Comparison of ENCODE assay signal across 1 cellular context in the genomic region with DNA sequence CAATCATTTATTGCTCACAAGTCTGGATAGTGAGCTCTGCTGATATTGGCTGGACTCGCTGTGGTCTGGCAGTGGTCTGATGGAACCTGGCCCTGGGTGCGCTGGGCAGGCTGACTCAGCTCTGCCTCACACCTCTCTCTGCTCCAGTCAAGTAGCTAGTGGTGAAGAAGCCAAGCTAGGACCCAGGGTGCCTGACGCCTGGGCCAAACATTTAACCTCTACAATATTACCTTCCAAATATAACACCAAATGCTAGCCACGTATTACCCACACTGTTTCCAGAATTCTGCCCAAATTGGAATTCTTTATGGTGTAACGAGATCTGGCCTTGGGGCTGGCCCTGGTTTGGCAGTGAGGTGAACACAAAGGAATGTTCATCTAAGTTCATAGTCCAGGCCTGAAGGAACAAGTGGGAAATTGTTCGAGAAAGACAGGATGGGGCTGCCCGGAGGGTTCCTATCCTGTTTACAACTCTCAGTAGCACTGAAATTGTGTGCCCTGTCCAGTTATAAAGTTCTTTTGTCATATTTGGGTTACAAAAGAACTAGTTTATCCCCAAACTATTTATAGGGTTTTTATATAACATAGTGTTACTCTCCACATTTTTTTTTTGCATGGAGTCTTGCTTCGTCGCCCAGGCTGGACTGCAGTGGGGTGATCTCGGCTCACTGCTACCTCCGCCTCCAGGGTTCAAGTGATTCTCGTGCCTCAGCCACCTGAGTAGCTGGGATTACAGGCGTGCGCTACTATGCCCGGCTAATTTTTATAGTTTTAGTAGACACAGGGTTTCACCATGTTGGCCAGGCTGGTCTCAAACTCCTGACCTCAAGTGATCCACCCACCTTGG.
TF ChIP-seq lines count a peak whose summit lies in the region.

No MANE protein-coding gene starts in this region.

TF ChIP-seq in HepG2, 621 proteins besides CTCF, POLR2A, EP300 and RAD21 (continued from another document and continues in another):
- TF ChIP-seq, protein P1, sequence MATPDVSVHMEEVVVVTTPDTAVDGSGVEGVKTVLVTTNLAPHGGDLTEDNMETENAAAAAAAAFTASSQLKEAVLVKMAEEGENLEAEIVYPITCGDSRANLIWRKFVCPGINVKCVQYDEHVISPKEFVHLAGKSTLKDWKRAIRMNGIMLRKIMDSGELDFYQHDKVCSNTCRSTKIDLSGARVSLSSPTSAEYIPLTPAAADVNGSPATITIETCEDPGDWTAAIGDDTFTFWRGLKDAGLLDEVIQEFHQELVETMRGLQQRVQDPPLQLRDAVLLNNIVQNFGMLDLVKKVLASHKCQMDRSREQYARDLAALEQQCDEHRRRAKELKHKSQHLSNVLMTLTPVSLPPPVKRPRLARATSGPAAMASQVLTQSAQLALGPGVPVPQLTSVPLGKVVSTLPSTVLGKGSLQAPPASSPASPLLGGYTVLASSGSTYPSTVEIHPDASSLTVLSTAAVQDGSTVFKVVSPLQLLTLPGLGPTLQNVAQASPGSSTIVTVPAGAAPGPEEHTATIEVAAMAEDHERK (CRISPR knock-in tag; IDR thresholded peaks at IDR 0.05; ENCODE audit: low read depth): no peak
- no peak for TF ChIP-seq ZSCAN21 (CRISPR knock-in tag; IDR thresholded peaks at IDR 0.05; ENCODE audit: borderline replicate concordance)
- no peak for TF ChIP-seq KLF13 (CRISPR knock-in tag; IDR thresholded peaks at IDR 0.05)
- no peak for TF ChIP-seq ZNF260 (CRISPR knock-in tag; IDR thresholded peaks at IDR 0.05; ENCODE audit: borderline replicate concordance, low read depth)
- TF ChIP-seq, protein P2, sequence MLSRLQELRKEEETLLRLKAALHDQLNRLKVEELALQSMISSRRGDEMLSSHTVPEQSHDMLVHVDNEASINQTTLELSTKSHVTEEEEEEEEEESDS (CRISPR knock-in tag; IDR thresholded peaks at IDR 0.05; ENCODE audit: borderline replicate concordance): no peak
- no peak for TF ChIP-seq RFX3 (CRISPR knock-in tag; IDR thresholded peaks at IDR 0.05)
- no peak for TF ChIP-seq ARID2 (CRISPR knock-in tag; IDR thresholded peaks at IDR 0.05; ENCODE audit: borderline replicate concordance)
- TF ChIP-seq ATF1 (CRISPR knock-in tag; IDR thresholded peaks at IDR 0.05): no peak
- no peak for TF ChIP-seq RFXAP (CRISPR knock-in tag; IDR thresholded peaks at IDR 0.05; ENCODE audit: borderline replicate concordance)
- TF ChIP-seq ZNF558 (CRISPR knock-in tag; IDR thresholded peaks at IDR 0.05; ENCODE audit: borderline replicate concordance): no peak
- TF ChIP-seq CENPX (CRISPR knock-in tag; IDR thresholded peaks at IDR 0.05): no peak
- TF ChIP-seq KDM6A (CRISPR knock-in tag; IDR thresholded peaks at IDR 0.05; ENCODE audit: low read depth): peak; percentile 91
- TF ChIP-seq ZNF251 (CRISPR knock-in tag; IDR thresholded peaks at IDR 0.05): no peak
- TF ChIP-seq, protein P3, sequence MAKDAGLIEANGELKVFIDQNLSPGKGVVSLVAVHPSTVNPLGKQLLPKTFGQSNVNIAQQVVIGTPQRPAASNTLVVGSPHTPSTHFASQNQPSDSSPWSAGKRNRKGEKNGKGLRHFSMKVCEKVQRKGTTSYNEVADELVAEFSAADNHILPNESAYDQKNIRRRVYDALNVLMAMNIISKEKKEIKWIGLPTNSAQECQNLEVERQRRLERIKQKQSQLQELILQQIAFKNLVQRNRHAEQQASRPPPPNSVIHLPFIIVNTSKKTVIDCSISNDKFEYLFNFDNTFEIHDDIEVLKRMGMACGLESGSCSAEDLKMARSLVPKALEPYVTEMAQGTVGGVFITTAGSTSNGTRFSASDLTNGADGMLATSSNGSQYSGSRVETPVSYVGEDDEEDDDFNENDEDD (CRISPR knock-in tag; IDR thresholded peaks at IDR 0.05; ENCODE audit: borderline replicate concordance): peak; percentile 44; the same call in 1 of the 2 replicates
- TF ChIP-seq NFIB (CRISPR knock-in tag; IDR thresholded peaks at IDR 0.05; ENCODE audit: borderline replicate concordance): no peak
- TF ChIP-seq ZBTB38 (CRISPR knock-in tag; IDR thresholded peaks at IDR 0.05): peak; percentile 62
- peak; percentile 58 for TF ChIP-seq KAT8 (CRISPR knock-in tag; IDR thresholded peaks at IDR 0.05)
- TF ChIP-seq YEATS4 (CRISPR knock-in tag; IDR thresholded peaks at IDR 0.05; ENCODE audit: borderline replicate concordance): 0 out of 2 replicates have a peak, but pooled peaks have one; percentile 32
- TF ChIP-seq, protein P4, sequence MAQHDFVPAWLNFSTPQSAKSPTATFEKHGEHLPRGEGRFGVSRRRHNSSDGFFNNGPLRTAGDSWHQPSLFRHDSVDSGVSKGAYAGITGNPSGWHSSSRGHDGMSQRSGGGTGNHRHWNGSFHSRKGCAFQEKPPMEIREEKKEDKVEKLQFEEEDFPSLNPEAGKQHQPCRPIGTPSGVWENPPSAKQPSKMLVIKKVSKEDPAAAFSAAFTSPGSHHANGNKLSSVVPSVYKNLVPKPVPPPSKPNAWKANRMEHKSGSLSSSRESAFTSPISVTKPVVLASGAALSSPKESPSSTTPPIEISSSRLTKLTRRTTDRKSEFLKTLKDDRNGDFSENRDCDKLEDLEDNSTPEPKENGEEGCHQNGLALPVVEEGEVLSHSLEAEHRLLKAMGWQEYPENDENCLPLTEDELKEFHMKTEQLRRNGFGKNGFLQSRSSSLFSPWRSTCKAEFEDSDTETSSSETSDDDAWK (CRISPR knock-in tag; IDR thresholded peaks at IDR 0.05): no peak
- TF ChIP-seq, protein P5, sequence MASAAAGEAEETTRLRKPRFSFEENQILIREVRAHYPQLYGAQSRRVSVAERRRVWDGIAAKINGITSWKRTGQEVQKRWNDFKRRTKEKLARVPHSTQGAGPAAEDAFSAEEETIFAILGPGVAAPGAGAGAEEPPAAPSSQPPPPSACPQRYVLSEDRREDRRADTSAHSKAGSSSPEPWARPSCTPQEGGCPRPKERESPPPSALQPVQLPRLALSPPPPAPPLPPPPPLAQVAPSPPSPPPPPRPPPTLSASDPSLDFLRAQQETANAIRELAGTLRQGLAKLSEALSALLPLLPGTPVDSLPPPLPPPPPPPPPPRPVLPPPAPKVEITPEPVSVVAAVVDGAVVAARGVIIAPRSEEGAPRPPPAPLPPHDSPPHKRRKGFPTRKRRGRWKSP (CRISPR knock-in tag; IDR thresholded peaks at IDR 0.05): peak; percentile 57; the same call in 1 of the 2 replicates
- TF ChIP-seq, protein P6, sequence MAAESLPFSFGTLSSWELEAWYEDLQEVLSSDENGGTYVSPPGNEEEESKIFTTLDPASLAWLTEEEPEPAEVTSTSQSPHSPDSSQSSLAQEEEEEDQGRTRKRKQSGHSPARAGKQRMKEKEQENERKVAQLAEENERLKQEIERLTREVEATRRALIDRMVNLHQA (CRISPR knock-in tag; IDR thresholded peaks at IDR 0.05): no peak
- TF ChIP-seq JUND (CRISPR knock-in tag; IDR thresholded peaks at IDR 0.05): peak; percentile 76; the same call in 1 of the 2 replicates
- TF ChIP-seq ZNF781 (CRISPR knock-in tag; IDR thresholded peaks at IDR 0.05; ENCODE audit: borderline replicate concordance, not compliant biosample characterization): no peak
- TF ChIP-seq SMYD3 (CRISPR knock-in tag; IDR thresholded peaks at IDR 0.05): 0 out of 2 replicates have a peak, but pooled peaks have one; percentile 47
- no peak for TF ChIP-seq REL (CRISPR knock-in tag; conservative IDR thresholded peaks at IDR 0.05)
- no peak for TF ChIP-seq ZNF343 (CRISPR knock-in tag; IDR thresholded peaks at IDR 0.05)
- 0 out of 2 replicates have a peak, but pooled peaks have one; percentile 38 for TF ChIP-seq ATF7 (IDR thresholded peaks at IDR 0.05)
- peak; percentile 94 for TF ChIP-seq ATF7 (CRISPR knock-in tag; IDR thresholded peaks at IDR 0.05)
- TF ChIP-seq, protein P7, sequence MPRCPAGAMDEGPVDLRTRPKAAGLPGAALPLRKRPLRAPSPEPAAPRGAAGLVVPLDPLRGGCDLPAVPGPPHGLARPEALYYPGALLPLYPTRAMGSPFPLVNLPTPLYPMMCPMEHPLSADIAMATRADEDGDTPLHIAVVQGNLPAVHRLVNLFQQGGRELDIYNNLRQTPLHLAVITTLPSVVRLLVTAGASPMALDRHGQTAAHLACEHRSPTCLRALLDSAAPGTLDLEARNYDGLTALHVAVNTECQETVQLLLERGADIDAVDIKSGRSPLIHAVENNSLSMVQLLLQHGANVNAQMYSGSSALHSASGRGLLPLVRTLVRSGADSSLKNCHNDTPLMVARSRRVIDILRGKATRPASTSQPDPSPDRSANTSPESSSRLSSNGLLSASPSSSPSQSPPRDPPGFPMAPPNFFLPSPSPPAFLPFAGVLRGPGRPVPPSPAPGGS (CRISPR knock-in tag; IDR thresholded peaks at IDR 0.05): peak; percentile 48; the same call in 1 of the 2 replicates
- no peak for TF ChIP-seq MXD4 (CRISPR knock-in tag; IDR thresholded peaks at IDR 0.05)
- TF ChIP-seq, protein P8, sequence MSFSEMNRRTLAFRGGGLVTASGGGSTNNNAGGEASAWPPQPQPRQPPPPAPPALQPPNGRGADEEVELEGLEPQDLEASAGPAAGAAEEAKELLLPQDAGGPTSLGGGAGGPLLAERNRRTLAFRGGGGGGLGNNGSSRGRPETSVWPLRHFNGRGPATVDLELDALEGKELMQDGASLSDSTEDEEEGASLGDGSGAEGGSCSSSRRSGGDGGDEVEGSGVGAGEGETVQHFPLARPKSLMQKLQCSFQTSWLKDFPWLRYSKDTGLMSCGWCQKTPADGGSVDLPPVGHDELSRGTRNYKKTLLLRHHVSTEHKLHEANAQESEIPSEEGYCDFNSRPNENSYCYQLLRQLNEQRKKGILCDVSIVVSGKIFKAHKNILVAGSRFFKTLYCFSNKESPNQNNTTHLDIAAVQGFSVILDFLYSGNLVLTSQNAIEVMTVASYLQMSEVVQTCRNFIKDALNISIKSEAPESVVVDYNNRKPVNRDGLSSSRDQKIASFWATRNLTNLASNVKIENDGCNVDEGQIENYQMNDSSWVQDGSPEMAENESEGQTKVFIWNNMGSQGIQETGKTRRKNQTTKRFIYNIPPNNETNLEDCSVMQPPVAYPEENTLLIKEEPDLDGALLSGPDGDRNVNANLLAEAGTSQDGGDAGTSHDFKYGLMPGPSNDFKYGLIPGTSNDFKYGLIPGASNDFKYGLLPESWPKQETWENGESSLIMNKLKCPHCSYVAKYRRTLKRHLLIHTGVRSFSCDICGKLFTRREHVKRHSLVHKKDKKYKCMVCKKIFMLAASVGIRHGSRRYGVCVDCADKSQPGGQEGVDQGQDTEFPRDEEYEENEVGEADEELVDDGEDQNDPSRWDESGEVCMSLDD (CRISPR knock-in tag; IDR thresholded peaks at IDR 0.05; ENCODE audit: borderline replicate concordance): no peak; the same call in 1 of the 2 replicates
- no peak for TF ChIP-seq HOXA7 (CRISPR knock-in tag; IDR thresholded peaks at IDR 0.05)
- TF ChIP-seq SPEN (CRISPR knock-in tag; IDR thresholded peaks at IDR 0.05; ENCODE audit: low read depth): no peak
- TF ChIP-seq, protein P9, sequence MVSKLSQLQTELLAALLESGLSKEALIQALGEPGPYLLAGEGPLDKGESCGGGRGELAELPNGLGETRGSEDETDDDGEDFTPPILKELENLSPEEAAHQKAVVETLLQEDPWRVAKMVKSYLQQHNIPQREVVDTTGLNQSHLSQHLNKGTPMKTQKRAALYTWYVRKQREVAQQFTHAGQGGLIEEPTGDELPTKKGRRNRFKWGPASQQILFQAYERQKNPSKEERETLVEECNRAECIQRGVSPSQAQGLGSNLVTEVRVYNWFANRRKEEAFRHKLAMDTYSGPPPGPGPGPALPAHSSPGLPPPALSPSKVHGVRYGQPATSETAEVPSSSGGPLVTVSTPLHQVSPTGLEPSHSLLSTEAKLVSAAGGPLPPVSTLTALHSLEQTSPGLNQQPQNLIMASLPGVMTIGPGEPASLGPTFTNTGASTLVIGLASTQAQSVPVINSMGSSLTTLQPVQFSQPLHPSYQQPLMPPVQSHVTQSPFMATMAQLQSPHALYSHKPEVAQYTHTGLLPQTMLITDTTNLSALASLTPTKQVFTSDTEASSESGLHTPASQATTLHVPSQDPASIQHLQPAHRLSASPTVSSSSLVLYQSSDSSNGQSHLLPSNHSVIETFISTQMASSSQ (IDR thresholded peaks at IDR 0.05; ENCODE audit: low read depth): peak; percentile 51; the same call in 1 of the 2 replicates
- TF ChIP-seq, protein P9 (CRISPR knock-in tag; IDR thresholded peaks at IDR 0.05; ENCODE audit: borderline replicate concordance): peak; percentile 73; the same call in 1 of the 2 replicates
- TF ChIP-seq DMAP1 (CRISPR knock-in tag; IDR thresholded peaks at IDR 0.05): peak; percentile 72
- TF ChIP-seq ZNF670 (CRISPR knock-in tag; IDR thresholded peaks at IDR 0.05; ENCODE audit: borderline replicate concordance): 0 out of 2 replicates have a peak, but pooled peaks have one; percentile 74
- TF ChIP-seq ZFP36 (IDR thresholded peaks at IDR 0.05; ENCODE audit: borderline replicate concordance, low read depth, low read length, partially characterized antibody): no peak
- TF ChIP-seq, protein P10, sequence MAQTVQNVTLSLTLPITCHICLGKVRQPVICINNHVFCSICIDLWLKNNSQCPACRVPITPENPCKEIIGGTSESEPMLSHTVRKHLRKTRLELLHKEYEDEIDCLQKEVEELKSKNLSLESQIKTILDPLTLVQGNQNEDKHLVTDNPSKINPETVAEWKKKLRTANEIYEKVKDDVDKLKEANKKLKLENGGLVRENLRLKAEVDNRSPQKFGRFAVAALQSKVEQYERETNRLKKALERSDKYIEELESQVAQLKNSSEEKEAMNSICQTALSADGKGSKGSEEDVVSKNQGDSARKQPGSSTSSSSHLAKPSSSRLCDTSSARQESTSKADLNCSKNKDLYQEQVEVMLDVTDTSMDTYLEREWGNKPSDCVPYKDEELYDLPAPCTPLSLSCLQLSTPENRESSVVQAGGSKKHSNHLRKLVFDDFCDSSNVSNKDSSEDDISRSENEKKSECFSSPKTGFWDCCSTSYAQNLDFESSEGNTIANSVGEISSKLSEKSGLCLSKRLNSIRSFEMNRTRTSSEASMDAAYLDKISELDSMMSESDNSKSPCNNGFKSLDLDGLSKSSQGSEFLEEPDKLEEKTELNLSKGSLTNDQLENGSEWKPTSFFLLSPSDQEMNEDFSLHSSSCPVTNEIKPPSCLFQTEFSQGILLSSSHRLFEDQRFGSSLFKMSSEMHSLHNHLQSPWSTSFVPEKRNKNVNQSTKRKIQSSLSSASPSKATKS (CRISPR knock-in tag; IDR thresholded peaks at IDR 0.05): no peak
- no peak for TF ChIP-seq NKX3-1 (CRISPR knock-in tag; IDR thresholded peaks at IDR 0.05)
- TF ChIP-seq THAP11 (CRISPR knock-in tag; IDR thresholded peaks at IDR 0.05): no peak
- TF ChIP-seq STAG1 (CRISPR knock-in tag; IDR thresholded peaks at IDR 0.05): peak; percentile 16; the same call in 1 of the 2 replicates
- TF ChIP-seq ZNF563 (CRISPR knock-in tag; IDR thresholded peaks at IDR 0.05): no peak
- TF ChIP-seq ZNF724P (CRISPR knock-in tag; IDR thresholded peaks at IDR 0.05; ENCODE audit: borderline replicate concordance): no peak
- no peak for TF ChIP-seq MTA1 (CRISPR knock-in tag; IDR thresholded peaks at IDR 0.05; ENCODE audit: borderline replicate concordance)
- TF ChIP-seq GTF3A (CRISPR knock-in tag; conservative IDR thresholded peaks at IDR 0.05): no peak
